ENCODE assay signal across 13 cellular contexts in the genomic region with DNA sequence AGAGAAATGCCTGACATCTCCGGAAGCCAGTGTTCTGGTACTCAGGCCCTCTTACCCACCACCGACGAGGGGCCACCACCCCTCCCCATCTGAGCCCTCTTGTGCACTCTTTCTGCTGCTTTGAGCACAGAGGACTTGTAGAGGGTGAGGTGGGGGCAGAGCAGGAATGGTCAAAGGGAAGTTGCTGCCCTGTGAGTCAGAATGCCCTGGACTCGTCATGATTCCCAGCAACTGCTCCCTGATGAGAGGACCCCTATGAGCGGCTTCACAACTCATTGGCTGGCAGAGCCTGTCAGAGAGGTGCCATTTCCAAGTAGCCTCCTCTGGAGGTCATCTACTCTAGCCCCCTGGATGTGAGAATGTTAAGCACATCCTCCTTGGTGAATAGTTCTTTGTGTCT. TPM values are rescaled to one million over a fixed set of nuclear protein-coding genes. Genes with fewer than 3 reads are reported as not detected.
DNase-seq lines count a peak whose midpoint lies in the region; ATAC-seq and TF ChIP-seq lines count a peak whose summit lies in the region.
"Had no signal": no experiment of that assay in that cellular context is flagged by ENCODE, and none has a peak within 500 bp of the region (broad histone marks: within the 10 kb centered on the region; RNA-seq: fewer than 3 reads in every experiment).

No MANE protein-coding gene starts in this region.

- H3K9ac ChIP-seq in PC-3 (ENCODE audit: low read length), result no peak overlapping the region
- H3K9ac ChIP-seq: BLaER1 had no signal

- intact Hi-C loops in PC-3 (cut with micrococcal nuclease) (no loop called here), PC-9 (cut with micrococcal nuclease; ENCODE audit: unreplicated experiment) (no loop called here)

- BruUV-seq in PC-3 (replicated peaks; lab: Mats Ljungman, UMichigan) (no TSS peak), PC-9 (replicated peaks; lab: Mats Ljungman, UMichigan) (no TSS peak)

- H3K4me3 ChIP-seq in PC-3 (ENCODE audit: low read length) (no peak overlapping the region), epithelial cell of esophagus (ENCODE audit: low read length) (no peak overlapping the region), muscle layer of duodenum (ENCODE audit: low read depth in 1 of 2, low read length in 2 of 2) (peak overlapping the region; percentile 21 to 38), PC-9 (no peak overlapping the region)
- H3K4me3 ChIP-seq: BLaER1 had no signal

- H3K79me2 ChIP-seq in PC-3 (ENCODE audit: low read length) (no peaks in the 10 kb centered on the region), PC-9 (ENCODE audit: low read depth) (no peaks in the 10 kb centered on the region)

- POLR2A ChIA-PET in PC-3 (lab: Charles Lee; ENCODE audit: unreplicated experiment) (interaction anchor here (0.6 kb wide), 1 partner anchor 19 kb away, joined by 3 read pairs; no protein-coding TSS in a partner anchor), PC-9 (lab: Charles Lee; ENCODE audit: unreplicated experiment) (no interaction called here)

- CTCF ChIA-PET in PC-3 (lab: Charles Lee) (no interaction called here), PC-9 (lab: Charles Lee) (no interaction called here)

- no peak overlapping the region for H3K4me2 ChIP-seq in PC-3 (ENCODE audit: low read length)
- H3K4me2 ChIP-seq in PC-9, result no peak overlapping the region
- H3K4me2 ChIP-seq: BLaER1 had no signal

- H2AFZ ChIP-seq in PC-3 (ENCODE audit: low read length), result no peak overlapping the region
- H2AFZ ChIP-seq in PC-9, result no peak overlapping the region

- H3K9me3 ChIP-seq in PC-3 (ENCODE audit: low read length) (no peaks in the 10 kb centered on the region), muscle layer of duodenum (ENCODE audit: control insufficient read depth in 1 of 2, low read length in 2 of 2) (no peaks in the 10 kb centered on the region), PC-9 (ENCODE audit: insufficient read depth, low read depth) (no peaks in the 10 kb centered on the region)
- H3K9me3 ChIP-seq: BLaER1 had no signal

- H3K27ac ChIP-seq in PC-3 (ENCODE audit: low read length) (no peak overlapping the region), muscle layer of duodenum (ENCODE audit: low read length) (peak overlapping the region; percentile 80), PC-9 (no peak overlapping the region)
- H3K27ac ChIP-seq: BLaER1 had no signal

- H3K27me3 ChIP-seq in PC-3 (ENCODE audit: low read length), result no peaks in the 10 kb centered on the region
- no peaks in the 10 kb centered on the region for H3K27me3 ChIP-seq in muscle layer of duodenum (ENCODE audit: low read depth, low read length)
- H3K27me3 ChIP-seq in PC-9 (ENCODE audit: insufficient read depth, low read depth), result no peaks in the 10 kb centered on the region
- H3K27me3 ChIP-seq: BLaER1 had no signal

- H3K9me2 ChIP-seq in PC-3 (replicated peaks; ENCODE audit: low read length) (no peaks in the 10 kb centered on the region), PC-9 (ENCODE audit: insufficient read depth) (no peaks in the 10 kb centered on the region)

- H4K20me1 ChIP-seq in PC-3 (ENCODE audit: low read length) (no peaks in the 10 kb centered on the region), PC-9 (ENCODE audit: insufficient read depth) (no peaks in the 10 kb centered on the region)
- H4K20me1 ChIP-seq: BLaER1 had no signal

- H3F3A ChIP-seq in PC-3 (ENCODE audit: low read length, unreplicated experiment) (no peaks in the 10 kb centered on the region), PC-9 (ENCODE audit: insufficient read depth, low read depth) (no peaks in the 10 kb centered on the region)

- no peak; the same call in 1 of the 2 replicates for ATAC-seq in PC-3
- ATAC-seq in GM18907 (IDR thresholded peaks at IDR 0.05; ENCODE audit: unreplicated experiment), result no peak
- no peak for ATAC-seq in GM18519 (IDR thresholded peaks at IDR 0.05; ENCODE audit: low FRiP score, unreplicated experiment)

- TF ChIP-seq CTCF in PC-3 (conservative IDR thresholded peaks at IDR 0.05; ENCODE audit: low read depth, low read length), result no peak
- no peak for TF ChIP-seq CTCF in epithelial cell of esophagus (IDR thresholded peaks at IDR 0.05; ENCODE audit: insufficient read depth, low read depth, low read length, missing control alignments)
- TF ChIP-seq CTCF in PC-9 (conservative IDR thresholded peaks at IDR 0.05), result no peak

- no peaks in the 10 kb centered on the region for H3K36me3 ChIP-seq in PC-3 (ENCODE audit: low read depth, low read length)
- H3K36me3 ChIP-seq in muscle layer of duodenum (ENCODE audit: control insufficient read depth in 1 of 2, insufficient read depth in 2 of 2, low read length in 2 of 2), result no peaks in the 10 kb centered on the region
- no peaks in the 10 kb centered on the region for H3K36me3 ChIP-seq in PC-9 (ENCODE audit: low read depth)
- H3K36me3 ChIP-seq: BLaER1 had no signal

- peak; percentile 59 for DNase-seq in AG08395 (ENCODE audit: low spot score)
- peak; percentile 12 for DNase-seq in PC-3
- DNase-seq in epithelial cell of esophagus (ENCODE audit: low read depth), result peak; percentile 12
- no peak for DNase-seq in OCI-M2 (lab: John Stamatoyannopoulos, UW; ENCODE audit: unreplicated experiment)
- DNase-seq in PC-9, result no peak
- DNase-seq: KBM-7, NCI-H774, T-helper 9 cell had no signal

- H3K4me1 ChIP-seq in PC-3 (ENCODE audit: insufficient read depth, low read length), result peaks cover 6% of the 10 kb centered on the region; the same call in 1 of the 2 replicates
- peaks cover 0 to 5% of the 10 kb centered on the region in 2 donors for H3K4me1 ChIP-seq in muscle layer of duodenum (ENCODE audit: control insufficient read depth in 1 of 2, insufficient read depth in 2 of 2, low read length in 2 of 2)
- H3K4me1 ChIP-seq in PC-9 (replicated peaks; ENCODE audit: insufficient read depth), result 0 out of 2 replicates have a peak, but pooled peaks cover 7% of the 10 kb centered on the region

RNA-seq across cellular contexts. Expression of a gene that starts 0.8 kb away (rescaled TPM):
- total RNA-seq in PC-3 (2014; rRNA removed), result 0.36 TPM in 1 of 2 replicates, not detected in the other
- not detected in 2 replicates for total RNA-seq in PC-9 (2021)

RNA-seq across cellular contexts. Expression of a gene that starts 9.1 kb away (rescaled TPM):
- not detected in 2 replicates for total RNA-seq in PC-3 (2014; rRNA removed)
- total RNA-seq in PC-9 (2021), result not detected in 2 replicates
- total RNA-seq: lower leg skin had no signal

RNA-seq across cellular contexts. Expression of a gene that starts 20.9 kb away (rescaled TPM):
- total RNA-seq in PC-3 (2014; rRNA removed) (6.5 and 12.6 TPM in 2 replicates), PC-9 (2021) (27.4 and 27.6 TPM in 2 replicates)

RNA-seq across cellular contexts. Expression of a gene that starts 22.4 kb away (rescaled TPM):
- 3.2 and 4.4 TPM in 2 replicates for total RNA-seq in PC-3 (2014; rRNA removed)
- total RNA-seq in PC-9 (2021), result 8.9 and 9.3 TPM in 2 replicates

RNA-seq across cellular contexts. Expression of a gene that starts 57.8 kb away (rescaled TPM):
- total RNA-seq in PC-3 (2014; rRNA removed) (1.4 and 3.1 TPM in 2 replicates), PC-9 (2021) (6.5 and 9.6 TPM in 2 replicates)

Comparison
In these comparisons a context has a peak if more than half of its experiments do, and no peak if none do; other contexts are left out.
1. DNase-seq: peak in AG08395 (single experiment), PC-3 (single experiment) and epithelial cell of esophagus (single experiment); none in OCI-M2 (single experiment) and PC-9 (0 of 2).
2. H3K4me3 ChIP-seq: peak in muscle layer of duodenum (2 of 2); none in PC-3 (single experiment), epithelial cell of esophagus (single experiment) and PC-9 (single experiment).